24 cellular contexts compared by ENCODE assay signal in the genomic region with DNA sequence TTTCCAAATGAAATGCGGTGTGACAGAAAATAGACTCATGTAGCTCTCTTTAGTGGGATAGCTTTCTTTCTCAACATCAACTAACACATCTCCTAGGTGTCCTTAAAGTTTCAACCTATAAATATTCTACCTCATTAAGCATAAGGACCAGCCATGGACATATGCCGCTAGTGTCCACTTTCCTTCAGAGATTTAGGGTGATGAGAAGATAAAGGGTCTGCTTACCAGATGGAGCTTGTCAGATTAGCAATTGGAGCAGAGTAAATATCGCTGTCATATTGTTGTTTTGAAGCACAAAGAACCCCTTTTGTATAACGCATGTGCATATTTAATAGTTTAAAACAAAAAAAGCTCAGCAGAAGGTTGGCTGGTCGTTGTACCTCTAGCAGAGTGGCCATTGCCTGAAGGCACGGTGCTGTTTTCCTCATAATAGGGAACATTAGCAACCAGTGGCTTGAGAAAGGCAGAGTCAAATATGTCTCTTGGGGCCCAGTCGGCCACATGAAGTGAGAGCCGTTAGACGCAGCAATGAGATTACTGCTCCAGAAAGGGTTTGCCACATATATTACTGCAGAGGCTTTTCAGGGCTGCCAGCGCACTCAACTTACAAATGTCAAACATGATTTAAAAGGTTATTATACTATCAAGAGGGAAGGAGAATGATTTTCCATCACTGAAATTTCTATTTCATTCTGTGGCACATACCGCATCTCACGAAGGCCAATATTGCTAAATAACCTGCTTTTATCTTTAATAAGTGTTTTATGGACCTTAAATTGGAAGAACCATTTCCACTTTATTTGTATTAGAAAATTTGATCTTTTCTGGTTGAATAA.
DNase-seq lines count a peak whose midpoint lies in the region; ATAC-seq and TF ChIP-seq lines count a peak whose summit lies in the region.
"Had no signal": no experiment of that assay in that cellular context is flagged by ENCODE, and none has a peak within 500 bp of the region (broad histone marks: within the 10 kb centered on the region; RNA-seq: fewer than 3 reads in every experiment).

No MANE protein-coding gene starts in this region.

- H3K9me3 ChIP-seq in neural cell (ENCODE audit: low read length) (no peaks in the 10 kb centered on the region), lower lobe of right lung (no peaks in the 10 kb centered on the region)
- H3K9me3 ChIP-seq: esophagus squamous epithelium, right atrium auricular region, stomach, transverse colon had no signal

- no peaks in the 10 kb centered on the region for H3K9me3 Mint-ChIP-seq in osteocyte (ENCODE audit: unreplicated experiment)
- H3K9me3 Mint-ChIP-seq: activated B cell treated with CpG ODN at 0.5 μM for 24 hours had no signal

- peak; percentile 34 for TF ChIP-seq RAD21 in neural cell (conservative IDR thresholded peaks at IDR 0.05)

- no peak overlapping the region for H3K4me3 Mint-ChIP-seq in osteocyte (ENCODE audit: unreplicated experiment)
- H3K4me3 Mint-ChIP-seq: activated B cell treated with CpG ODN at 0.5 μM for 24 hours; activated CD8-positive, alpha-beta T cell treated with anti-CD3 and anti-CD28 coated beads for 36 hours; CD8-positive, alpha-beta T cell had no signal

- TF ChIP-seq CTCF in neural cell (IDR thresholded peaks at IDR 0.05; ENCODE audit: poor library complexity, severe bottlenecking) (no peak), lower lobe of right lung (IDR thresholded peaks at IDR 0.05) (no peak), osteocyte (IDR thresholded peaks at IDR 0.05) (no peak)

- no peak for ATAC-seq in lower lobe of right lung
- ATAC-seq: activated CD8-positive, alpha-beta T cell treated with anti-CD3 and anti-CD28 coated beads for 36 hours; CD8-positive, alpha-beta T cell had no signal

- H3K4me1 ChIP-seq in lower lobe of right lung, result no peaks in the 10 kb centered on the region
- H3K4me1 ChIP-seq: esophagus squamous epithelium, right atrium auricular region, stomach, transverse colon had no signal

- no peak overlapping the region for H2AFZ ChIP-seq in neural cell (ENCODE audit: low read depth, low read length)

- peak; percentile 35 for DNase-seq in DMS79 treated with DMSO at 0.1 percent for 48 hours (lab: John Stamatoyannopoulos, UW)
- no peak for DNase-seq in DMS79 (lab: John Stamatoyannopoulos, UW)
- peak; percentile 34 to 74 for DNase-seq in NCI-H187 (lab: John Stamatoyannopoulos, UW)
- peak; percentile 91 for DNase-seq in SK-N-DZ (ENCODE audit: low spot score)
- no peak for DNase-seq in lower lobe of right lung
- no peak for DNase-seq in osteocyte (ENCODE audit: extremely low spot score, unreplicated experiment)
- no peak for DNase-seq in epidermal melanocyte (ENCODE audit: insufficient read length, low spot score)
- DNase-seq: activated B cell treated with CpG ODN at 0.5 μM for 24 hours; activated CD8-positive, alpha-beta T cell treated with anti-CD3 and anti-CD28 coated beads for 36 hours; activated gamma-delta T cell treated with Interleukin-2 at 50 U/mL for 16 hours; activated T-cell treated with anti-CD3 and anti-CD28 coated beads for 4 hours; brain microvascular endothelial cell; CD8-positive, alpha-beta T cell; effector memory CD4-positive, alpha-beta T cell; esophagus squamous epithelium; mesenchymal stem cell; NCI-H510A; stomach; T-helper 9 cell; transverse colon had no signal

- peaks cover 7% of the 10 kb centered on the region for H3F3A ChIP-seq in neural cell (ENCODE audit: insufficient read depth, low read length, poor library complexity, severe bottlenecking)

- H3K9ac ChIP-seq in neural cell (ENCODE audit: low read length), result peak overlapping the region; percentile 31

- intact Hi-C loops in lower lobe of right lung (cut with DNase I), result no loop called here

- no peaks in the 10 kb centered on the region for H3K79me2 ChIP-seq in neural cell (replicated peaks; ENCODE audit: insufficient read depth, low read length)

- H3K27ac ChIP-seq in neural cell (ENCODE audit: low read length) (peak overlapping the region; percentile 76), lower lobe of right lung (no peak overlapping the region)
- H3K27ac ChIP-seq: 22Rv1, brain microvascular endothelial cell, esophagus squamous epithelium, right atrium auricular region, RWPE1, stomach, transverse colon had no signal

- H3K4me3 ChIP-seq in neural cell (ENCODE audit: low read length), result peak overlapping the region; percentile 51
- no peak overlapping the region for H3K4me3 ChIP-seq in lower lobe of right lung
- H3K4me3 ChIP-seq: esophagus squamous epithelium, right atrium auricular region, stomach, transverse colon had no signal

- H4K20me1 ChIP-seq in neural cell (ENCODE audit: insufficient read depth), result no peaks in the 10 kb centered on the region

- no peaks in the 10 kb centered on the region for H3K36me3 Mint-ChIP-seq in osteocyte (ENCODE audit: unreplicated experiment)
- H3K36me3 Mint-ChIP-seq: CD8-positive, alpha-beta T cell had no signal

- H3K27me3 Mint-ChIP-seq in osteocyte (ENCODE audit: unreplicated experiment), result no peaks in the 10 kb centered on the region
- H3K27me3 Mint-ChIP-seq: activated B cell treated with CpG ODN at 0.5 μM for 24 hours; activated CD8-positive, alpha-beta T cell treated with anti-CD3 and anti-CD28 coated beads for 36 hours had no signal

- no peaks in the 10 kb centered on the region for H3K36me3 ChIP-seq in neural cell (ENCODE audit: insufficient read depth, low read length)
- no peaks in the 10 kb centered on the region for H3K36me3 ChIP-seq in lower lobe of right lung
- H3K36me3 ChIP-seq: brain microvascular endothelial cell, esophagus squamous epithelium, right atrium auricular region, stomach, transverse colon had no signal

- H3K9me2 ChIP-seq in neural cell (ENCODE audit: insufficient read depth, low read length), result no peaks in the 10 kb centered on the region

- H3K27me3 ChIP-seq in neural cell (ENCODE audit: insufficient read depth, low read depth, low read length), result no peaks in the 10 kb centered on the region
- no peaks in the 10 kb centered on the region for H3K27me3 ChIP-seq in lower lobe of right lung (ENCODE audit: low read depth)
- H3K27me3 ChIP-seq: brain microvascular endothelial cell, esophagus squamous epithelium, right atrium auricular region, stomach, transverse colon had no signal

- H3K27ac Mint-ChIP-seq in osteocyte (ENCODE audit: unreplicated experiment), result no peak overlapping the region
- H3K27ac Mint-ChIP-seq: activated B cell treated with CpG ODN at 0.5 μM for 24 hours; activated CD8-positive, alpha-beta T cell treated with anti-CD3 and anti-CD28 coated beads for 36 hours; CD8-positive, alpha-beta T cell had no signal

- H3K4me1 Mint-ChIP-seq in osteocyte (ENCODE audit: unreplicated experiment), result peaks cover 2% of the 10 kb centered on the region
- H3K4me1 Mint-ChIP-seq: activated B cell treated with CpG ODN at 0.5 μM for 24 hours had no signal

- peak; percentile 93 for TF ChIP-seq EP300 in neural cell (conservative IDR thresholded peaks at IDR 0.05; ENCODE audit: poor library complexity, severe bottlenecking)

- H3K4me2 ChIP-seq in neural cell (ENCODE audit: low read length), result peak overlapping the region; percentile 75

TF ChIP-seq in neural cell, 6 proteins besides CTCF, POLR2A, EP300 and RAD21:
- peak; percentile 46 for TF ChIP-seq SMC3 (conservative IDR thresholded peaks at IDR 0.05; ENCODE audit: poor library complexity)
- TF ChIP-seq, protein P1, sequence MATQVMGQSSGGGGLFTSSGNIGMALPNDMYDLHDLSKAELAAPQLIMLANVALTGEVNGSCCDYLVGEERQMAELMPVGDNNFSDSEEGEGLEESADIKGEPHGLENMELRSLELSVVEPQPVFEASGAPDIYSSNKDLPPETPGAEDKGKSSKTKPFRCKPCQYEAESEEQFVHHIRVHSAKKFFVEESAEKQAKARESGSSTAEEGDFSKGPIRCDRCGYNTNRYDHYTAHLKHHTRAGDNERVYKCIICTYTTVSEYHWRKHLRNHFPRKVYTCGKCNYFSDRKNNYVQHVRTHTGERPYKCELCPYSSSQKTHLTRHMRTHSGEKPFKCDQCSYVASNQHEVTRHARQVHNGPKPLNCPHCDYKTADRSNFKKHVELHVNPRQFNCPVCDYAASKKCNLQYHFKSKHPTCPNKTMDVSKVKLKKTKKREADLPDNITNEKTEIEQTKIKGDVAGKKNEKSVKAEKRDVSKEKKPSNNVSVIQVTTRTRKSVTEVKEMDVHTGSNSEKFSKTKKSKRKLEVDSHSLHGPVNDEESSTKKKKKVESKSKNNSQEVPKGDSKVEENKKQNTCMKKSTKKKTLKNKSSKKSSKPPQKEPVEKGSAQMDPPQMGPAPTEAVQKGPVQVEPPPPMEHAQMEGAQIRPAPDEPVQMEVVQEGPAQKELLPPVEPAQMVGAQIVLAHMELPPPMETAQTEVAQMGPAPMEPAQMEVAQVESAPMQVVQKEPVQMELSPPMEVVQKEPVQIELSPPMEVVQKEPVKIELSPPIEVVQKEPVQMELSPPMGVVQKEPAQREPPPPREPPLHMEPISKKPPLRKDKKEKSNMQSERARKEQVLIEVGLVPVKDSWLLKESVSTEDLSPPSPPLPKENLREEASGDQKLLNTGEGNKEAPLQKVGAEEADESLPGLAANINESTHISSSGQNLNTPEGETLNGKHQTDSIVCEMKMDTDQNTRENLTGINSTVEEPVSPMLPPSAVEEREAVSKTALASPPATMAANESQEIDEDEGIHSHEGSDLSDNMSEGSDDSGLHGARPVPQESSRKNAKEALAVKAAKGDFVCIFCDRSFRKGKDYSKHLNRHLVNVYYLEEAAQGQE (IDR thresholded peaks at IDR 0.05; ENCODE audit: borderline replicate concordance), result no peak
- TF ChIP-seq MXI1 (conservative IDR thresholded peaks at IDR 0.05; ENCODE audit: poor library complexity, severe bottlenecking), result peak; percentile 9
- TF ChIP-seq POLR2AphosphoS5 (IDR thresholded peaks at IDR 0.05), result peak; percentile 95
- TF ChIP-seq TAF1 (IDR thresholded peaks at IDR 0.05; ENCODE audit: low read depth), result no peak
- TF ChIP-seq EZH2 (IDR thresholded peaks at IDR 0.05; ENCODE audit: borderline replicate concordance, insufficient read depth, low read length, poor library complexity, severe bottlenecking), result no peak

Comparison
In these comparisons a context has a peak if more than half of its experiments do, and no peak if none do; other contexts are left out.
1. DNase-seq: peak in DMS79 treated with DMSO at 0.1 percent for 48 hours (single experiment), NCI-H187 (2 of 2) and SK-N-DZ (single experiment); none in DMS79 (single experiment), lower lobe of right lung (single experiment), osteocyte (single experiment) and epidermal melanocyte (single experiment).